In genomic region chr18:12462242-12462641, GRCh38 we compare ENCODE assay signal across 18 cellular contexts. TPM values are rescaled to one million over a fixed set of nuclear protein-coding genes. Genes with fewer than 3 reads are reported as not detected.
A peak's percentile ranks its signal among the peaks of the same experiment; 100 is the strongest.
DNase-seq lines count a peak whose midpoint lies in the region; ATAC-seq and TF ChIP-seq lines count a peak whose summit lies in the region.
"Had no signal": no experiment of that assay in that cellular context is flagged by ENCODE, and none has a peak within 500 bp of the region (broad histone marks: within the 10 kb centered on the region; RNA-seq: fewer than 3 reads in every experiment).

No MANE protein-coding gene starts in this region.

- H3K4me3 ChIP-seq in cardiac muscle cell: no peak overlapping the region
- no peak overlapping the region for H3K4me3 ChIP-seq in heart left ventricle
- H3K4me3 ChIP-seq in dorsolateral prefrontal cortex: no peak overlapping the region
- H3K4me3 ChIP-seq: BLaER1, GM23338 had no signal

- CTCF ChIA-PET in GM10248 (lab: Yijun Ruan, JAX): interaction anchor here (1.0 to 3.1 kb wide), 5 partner anchors 10 to 190 kb away, joined by 3 to 11 read pairs (median 3); no protein-coding TSS in a partner anchor

- H3K4me1 ChIP-seq in cardiac muscle cell (ENCODE audit: low read depth) (peaks cover 21% of the 10 kb centered on the region), heart left ventricle (peaks cover 0 to 9% (median 5%) of the 10 kb centered on the region in 12 donors)

- TF ChIP-seq POLR2A in heart left ventricle (IDR thresholded peaks at IDR 0.05): no peak

- TF ChIP-seq CTCF in cardiac muscle cell (IDR thresholded peaks at IDR 0.05; ENCODE audit: low read depth, low read length) (no peak), heart left ventricle (IDR thresholded peaks at IDR 0.05) (no peak), GM10248 (IDR thresholded peaks at IDR 0.05; ENCODE audit: control extremely low read depth, extremely low read depth, low read depth, missing control alignments) (peak; percentile 6), dorsolateral prefrontal cortex (IDR thresholded peaks at IDR 0.05 in 54 of 56, conservative IDR thresholded peaks at IDR 0.05 in 2 of 56; ENCODE audit: low read depth in 1 of 56, partially characterized antibody in 56 of 56) (peak in 38 of 56 donors; percentile 9 to 65 (median 37))

- no peak for ATAC-seq in heart left ventricle
- ATAC-seq: GM23338 had no signal

- H3K9me3 ChIP-seq in cardiac muscle cell (ENCODE audit: low read depth) (no peaks in the 10 kb centered on the region), heart left ventricle (no peaks in the 10 kb centered on the region)
- H3K9me3 ChIP-seq: BLaER1 had no signal

- WGBS in heart left ventricle, 4 donors: 95 to 99% (median 96%) methylated on average over 2 of the region's 2 CpGs

- intact Hi-C loops in heart left ventricle (cut with DNase I) (no loop called here), dorsolateral prefrontal cortex (cut with DNase I) (loop anchor here (5.0 kb wide), 1 partner anchor 70 kb away; no protein-coding TSS in a partner anchor)

- peak overlapping the region; percentile 94 for H3K27ac ChIP-seq in cardiac muscle cell
- H3K27ac ChIP-seq in heart left ventricle: no peak overlapping the region
- H3K27ac ChIP-seq in dorsolateral prefrontal cortex: peak overlapping the region in 39 of 59 donors; percentile 0 to 79 (median 46)
- H3K27ac ChIP-seq: BLaER1, HL-60 had no signal

- H3K36me3 ChIP-seq in cardiac muscle cell (peaks cover 7% of the 10 kb centered on the region), heart left ventricle (peaks cover 0 to 72% (median 39%) of the 10 kb centered on the region in 9 donors)
- H3K36me3 ChIP-seq: BLaER1 had no signal

- H3K27me3 ChIP-seq in cardiac muscle cell (no peaks in the 10 kb centered on the region), heart left ventricle (no peaks in the 10 kb centered on the region), dorsolateral prefrontal cortex (no peaks in the 10 kb centered on the region)
- H3K27me3 ChIP-seq: BLaER1 had no signal

- POLR2A ChIA-PET in GM10248 (lab: Yijun Ruan, JAX): no interaction called here

- DNase-seq in cardiac muscle cell (ENCODE audit: low read depth in 1 of 2, low spot score in 1 of 2) (no peak), heart left ventricle (no peak), GM10248 (ENCODE audit: extremely low spot score) (no peak), dorsolateral prefrontal cortex (no peak), pons (ENCODE audit: low spot score) (peak; percentile 67), HPDE6-E6E7 (ENCODE audit: extremely low spot score) (no peak)
- no peak for DNase-seq in activated T-cell treated with anti-CD3 and anti-CD28 coated beads, Interleukin-2, amount 50 U/mL, for 48 hours
- DNase-seq: ACHN; AML-193; CD4-positive, alpha-beta memory T cell; DMS153; DMS79; GDM1; HCEC 1CT had no signal

RNA-seq across cellular contexts. Expression of gene PRELID3A, which starts 54.5 kb away (rescaled TPM):
- total RNA-seq in cardiac muscle cell: 3.7 and 7.0 TPM in 2 replicates
- 0.76 and 1.8 TPM in 2 replicates for polyA plus RNA-seq in cardiac muscle cell
- total RNA-seq in heart left ventricle: 1 to 10 TPM in 4 of 9 donors, under 1 TPM in 5; 0.31 to 2.4 (median 0.87) TPM
- polyA plus RNA-seq in heart left ventricle: 1 to 10 TPM; 1.3 to 2.0 TPM
- 10 to 100 TPM in 118 of 120 experiments, 1 to 10 TPM in 2; 9.9 to 30.2 (median 17.2) TPM for total RNA-seq in dorsolateral prefrontal cortex
- polyA plus RNA-seq: CD14-positive monocyte; CD4-positive, alpha-beta memory T cell had no signal

Comparison
In these comparisons a context has a peak if more than half of its experiments do, and no peak if none do; other contexts are left out.
1. H3K27ac ChIP-seq: peak in cardiac muscle cell (single experiment) and dorsolateral prefrontal cortex (39 of 59); none in heart left ventricle (0 of 12).
2. CTCF ChIP-seq: peak in GM10248 (single experiment) and dorsolateral prefrontal cortex (38 of 56); none in cardiac muscle cell (single experiment) and heart left ventricle (0 of 12).
3. intact Hi-C loops: an anchor here in dorsolateral prefrontal cortex (5.0 kb wide); none called in heart left ventricle.